ENCODE assay signal across 37 cellular contexts in genomic region chr1:24133819-24134218, GRCh38. TPM values are rescaled to one million over a fixed set of nuclear protein-coding genes. Genes with fewer than 3 reads are reported as not detected.
"Had no signal": no experiment of that assay in that cellular context is flagged by ENCODE, and none has a peak within 500 bp of the region (broad histone marks: within the 10 kb centered on the region; RNA-seq: fewer than 3 reads in every experiment).

No MANE protein-coding gene starts in this region.

- H3K27ac ChIP-seq: ascending aorta, brain microvascular endothelial cell, breast epithelium, VCaP had no signal

- H3K4me3 Mint-ChIP-seq: activated CD4-positive, alpha-beta memory T cell treated with anti-CD3 and anti-CD28 coated beads, Interleukin-2, amount 10 ng/mL, durations not matched to agents 7 days and 5 days; activated CD4-positive, alpha-beta T cell treated with anti-CD3 and anti-CD28 coated beads for 36 hours; activated CD4-positive, alpha-beta T cell treated with anti-CD3 and anti-CD28 coated beads, Interleukin-2, amount 10 ng/mL, durations not matched to agents 7 days and 5 days; activated CD8-positive, alpha-beta memory T cell treated with anti-CD3 and anti-CD28 coated beads, Interleukin-2, amount 10 ng/mL, durations not matched to agents 7 days and 5 days; activated CD8-positive, alpha-beta T cell treated with anti-CD3 and anti-CD28 coated beads, Interleukin-2, amount 10 ng/mL, durations not matched to agents 7 days and 5 days; activated naive CD4-positive, alpha-beta T cell treated with anti-CD3 and anti-CD28 coated beads, Interleukin-2, amount 10 ng/mL, durations not matched to agents 7 days and 5 days; activated naive CD4-positive, alpha-beta T cell treated with anti-CD3 and anti-CD28 coated beads, Interleukin-2, amount 50 U/mL, for 24 hours; activated naive CD8-positive, alpha-beta T cell; activated naive CD8-positive, alpha-beta T cell treated with anti-CD3 and anti-CD28 coated beads, Interleukin-2, amount 10 ng/mL, durations not matched to agents 7 days and 5 days; activated naive CD8-positive, alpha-beta T cell treated with anti-CD3 and anti-CD28 coated beads, Interleukin-2, amount 50 U/mL, for 24 hours; activated T-cell treated with anti-CD3 and anti-CD28 coated beads, Interleukin-2, amount 50 U/mL, for 24 hours; activated T-cell treated with anti-CD3 and anti-CD28 coated beads, Interleukin-2, amount 50 U/mL, for 72 hours; activated T-helper 1 cell treated with anti-CD3 and anti-CD28 coated beads, Interleukin-12 subunit alpha, Interleukin-12 subunit beta, Interleukin-2, Interleukin-4 antibody, amounts not matched to agents 30 ng/mL and 10 ng/mL and 1 ng/mL, durations not matched to agents 14 hours and 24 hours and 36 hours; activated T-helper 17 cell treated with anti-CD3 and anti-CD28 coated beads, Interleukin-2, amount 50 U/mL, for 72 hours; T-helper 1 cell treated with Interleukin-12 subunit alpha and Interleukin-12 subunit beta and Interleukin-4 antibody, amounts not matched to agents 30 μg/mL and 1 μg/mL, for 36 hours; T-helper 2 cell treated with Interferon-gamma antibody and Interleukin-4, amounts not matched to agents 5 μg/mL and 100 μg/mL, for 36 hours had no signal

- H3K4me1 ChIP-seq: ascending aorta, breast epithelium had no signal

- DNase-seq: activated CD4-positive, alpha-beta memory T cell treated with anti-CD3 and anti-CD28 coated beads, Interleukin-2, amount 10 ng/mL, durations not matched to agents 7 days and 5 days; activated CD4-positive, alpha-beta T cell treated with anti-CD3 and anti-CD28 coated beads for 1 hour; activated CD4-positive, alpha-beta T cell treated with anti-CD3 and anti-CD28 coated beads for 36 hours; activated CD4-positive, alpha-beta T cell treated with anti-CD3 and anti-CD28 coated beads for 48 hours; activated CD4-positive, alpha-beta T cell treated with anti-CD3 and anti-CD28 coated beads, Interleukin-2, amount 10 ng/mL, durations not matched to agents 7 days and 5 days; activated CD4-positive, alpha-beta T cell treated with anti-CD3 and anti-CD28 coated beads, Interleukin-2, amount 50 U/mL, for 48 hours; activated CD4-positive, CD25-positive, alpha-beta regulatory T cell; activated CD8-positive, alpha-beta memory T cell treated with anti-CD3 and anti-CD28 coated beads for 24 hours; activated CD8-positive, alpha-beta memory T cell treated with anti-CD3 and anti-CD28 coated beads, Interleukin-2, amount 10 ng/mL, durations not matched to agents 7 days and 5 days; activated CD8-positive, alpha-beta memory T cell treated with anti-CD3 and anti-CD28 coated beads, Interleukin-2, amount 50 U/mL, for 48 hours; activated CD8-positive, alpha-beta T cell treated with anti-CD3 and anti-CD28 coated beads, Interleukin-2, amount 10 ng/mL, durations not matched to agents 7 days and 5 days; activated effector memory CD4-positive, alpha-beta T cell treated with anti-CD3 and anti-CD28 coated beads, Interleukin-2, amount 50 U/mL, for 16 hours; activated gamma-delta T cell treated with Interleukin-2 at 50 U/mL for 16 hours; activated naive CD4-positive, alpha-beta T cell; activated naive CD4-positive, alpha-beta T cell treated with anti-CD3 and anti-CD28 coated beads, Interleukin-2, amount 10 ng/mL, durations not matched to agents 7 days and 5 days; activated naive CD8-positive, alpha-beta T cell treated with anti-CD3 and anti-CD28 coated beads, Interleukin-2, amount 10 ng/mL, durations not matched to agents 7 days and 5 days; activated naive CD8-positive, alpha-beta T cell treated with anti-CD3 and anti-CD28 coated beads, Interleukin-2, amount 50 U/mL, for 24 hours; activated T-cell treated with anti-CD3 and anti-CD28 coated beads, Interleukin-2, amount 50 U/mL, for 24 hours; activated T-cell treated with anti-CD3 and anti-CD28 coated beads, Interleukin-2, amount 50 U/mL, for 72 hours; amygdala; anterior cingulate cortex; brain microvascular endothelial cell; central memory CD4-positive, alpha-beta T cell; T-helper 1 cell; T-helper 2 cell; T-helper 9 cell had no signal

- H3K4me3 ChIP-seq: ascending aorta, breast epithelium had no signal

- ATAC-seq: activated CD4-positive, alpha-beta T cell treated with anti-CD3 and anti-CD28 coated beads for 36 hours; activated CD4-positive, CD25-positive, alpha-beta regulatory T cell treated with anti-CD3 and anti-CD28 coated beads, Interleukin-2, amount 50 U/mL, for 24 hours; activated CD8-positive, alpha-beta memory T cell treated with anti-CD3 and anti-CD28 coated beads, Interleukin-2, amount 10 ng/mL, durations not matched to agents 7 days and 5 days; activated CD8-positive, alpha-beta T cell treated with anti-CD3 and anti-CD28 coated beads, Interleukin-2, amount 10 ng/mL, durations not matched to agents 7 days and 5 days; activated naive CD8-positive, alpha-beta T cell treated with anti-CD3 and anti-CD28 coated beads, Interleukin-2, amount 50 U/mL, for 24 hours; activated T-cell treated with anti-CD3 and anti-CD28 coated beads, Interleukin-2, amount 50 U/mL, for 72 hours; activated T-helper 17 cell treated with anti-CD3 and anti-CD28 coated beads, Interleukin-2, amount 50 U/mL, for 72 hours had no signal

- H3K36me3 Mint-ChIP-seq: activated CD8-positive, alpha-beta memory T cell treated with anti-CD3 and anti-CD28 coated beads, Interleukin-2, amount 10 ng/mL, durations not matched to agents 7 days and 5 days; activated naive CD4-positive, alpha-beta T cell treated with anti-CD3 and anti-CD28 coated beads, Interleukin-2, amount 10 ng/mL, durations not matched to agents 7 days and 5 days; activated naive CD8-positive, alpha-beta T cell treated with anti-CD3 and anti-CD28 coated beads, Interleukin-2, amount 10 ng/mL, durations not matched to agents 7 days and 5 days had no signal

- H3K27me3 ChIP-seq: ascending aorta, brain microvascular endothelial cell, breast epithelium had no signal

- H3K36me3 ChIP-seq: ascending aorta, brain microvascular endothelial cell, breast epithelium had no signal

- H3K4me1 Mint-ChIP-seq: activated CD4-positive, alpha-beta T cell treated with anti-CD3 and anti-CD28 coated beads for 36 hours; activated naive CD4-positive, alpha-beta T cell treated with anti-CD3 and anti-CD28 coated beads, Interleukin-2, amount 50 U/mL, for 24 hours; activated naive CD8-positive, alpha-beta T cell treated with anti-CD3 and anti-CD28 coated beads, Interleukin-2, amount 50 U/mL, for 24 hours; activated T-helper 17 cell treated with anti-CD3 and anti-CD28 coated beads, Interleukin-2, amount 50 U/mL, for 72 hours had no signal

- H3K9me3 Mint-ChIP-seq: activated CD4-positive, alpha-beta memory T cell treated with anti-CD3 and anti-CD28 coated beads, Interleukin-2, amount 10 ng/mL, durations not matched to agents 7 days and 5 days; activated naive CD4-positive, alpha-beta T cell treated with anti-CD3 and anti-CD28 coated beads, Interleukin-2, amount 50 U/mL, for 24 hours; activated T-cell treated with anti-CD3 and anti-CD28 coated beads, Interleukin-2, amount 50 U/mL, for 24 hours; activated T-helper 17 cell treated with anti-CD3 and anti-CD28 coated beads, Interleukin-2, amount 50 U/mL, for 72 hours had no signal

- H3K27ac Mint-ChIP-seq: activated CD4-positive, alpha-beta memory T cell treated with anti-CD3 and anti-CD28 coated beads, Interleukin-2, amount 10 ng/mL, durations not matched to agents 7 days and 5 days; activated CD4-positive, alpha-beta T cell treated with anti-CD3 and anti-CD28 coated beads for 36 hours; activated CD4-positive, alpha-beta T cell treated with anti-CD3 and anti-CD28 coated beads, Interleukin-2, amount 10 ng/mL, durations not matched to agents 7 days and 5 days; activated CD8-positive, alpha-beta memory T cell treated with anti-CD3 and anti-CD28 coated beads, Interleukin-2, amount 10 ng/mL, durations not matched to agents 7 days and 5 days; activated CD8-positive, alpha-beta T cell treated with anti-CD3 and anti-CD28 coated beads, Interleukin-2, amount 10 ng/mL, durations not matched to agents 7 days and 5 days; activated naive CD4-positive, alpha-beta T cell treated with anti-CD3 and anti-CD28 coated beads, Interleukin-2, amount 10 ng/mL, durations not matched to agents 7 days and 5 days; activated naive CD4-positive, alpha-beta T cell treated with anti-CD3 and anti-CD28 coated beads, Interleukin-2, amount 50 U/mL, for 24 hours; activated naive CD8-positive, alpha-beta T cell; activated naive CD8-positive, alpha-beta T cell treated with anti-CD3 and anti-CD28 coated beads, Interleukin-2, amount 10 ng/mL, durations not matched to agents 7 days and 5 days; activated naive CD8-positive, alpha-beta T cell treated with anti-CD3 and anti-CD28 coated beads, Interleukin-2, amount 50 U/mL, for 24 hours; activated T-cell treated with anti-CD3 and anti-CD28 coated beads, Interleukin-2, amount 50 U/mL, for 24 hours; activated T-cell treated with anti-CD3 and anti-CD28 coated beads, Interleukin-2, amount 50 U/mL, for 72 hours; activated T-helper 1 cell treated with anti-CD3 and anti-CD28 coated beads, Interleukin-12 subunit alpha, Interleukin-12 subunit beta, Interleukin-2, Interleukin-4 antibody, amounts not matched to agents 30 ng/mL and 10 ng/mL and 1 ng/mL, durations not matched to agents 14 hours and 24 hours and 36 hours; activated T-helper 17 cell treated with anti-CD3 and anti-CD28 coated beads, Interleukin-2, amount 50 U/mL, for 72 hours; T-helper 1 cell treated with Interleukin-12 subunit alpha and Interleukin-12 subunit beta and Interleukin-4 antibody, amounts not matched to agents 30 μg/mL and 1 μg/mL, for 36 hours; T-helper 2 cell treated with Interferon-gamma antibody and Interleukin-4, amounts not matched to agents 5 μg/mL and 100 μg/mL, for 36 hours had no signal

- H3K27me3 Mint-ChIP-seq: activated naive CD8-positive, alpha-beta T cell had no signal

RNA-seq across cellular contexts. Expression of gene IL22RA1, which starts 9.1 kb away (rescaled TPM):
- total RNA-seq: activated CD4-positive, alpha-beta memory T cell treated with anti-CD3 and anti-CD28 coated beads, Interleukin-2, amount 10 ng/mL, durations not matched to agents 7 days and 5 days; activated CD4-positive, alpha-beta T cell treated with anti-CD3 and anti-CD28 coated beads for 36 hours; activated CD4-positive, alpha-beta T cell treated with anti-CD3 and anti-CD28 coated beads, Interleukin-2, amount 10 ng/mL, durations not matched to agents 7 days and 5 days; activated CD8-positive, alpha-beta T cell treated with anti-CD3 and anti-CD28 coated beads, Interleukin-2, amount 10 ng/mL, durations not matched to agents 7 days and 5 days; activated T-cell treated with anti-CD3 and anti-CD28 coated beads, Interleukin-2, amount 50 U/mL, for 72 hours; activated T-helper 1 cell treated with anti-CD3 and anti-CD28 coated beads, Interleukin-12 subunit alpha, Interleukin-12 subunit beta, Interleukin-2, Interleukin-4 antibody, amounts not matched to agents 30 ng/mL and 10 ng/mL and 1 ng/mL, durations not matched to agents 14 hours and 24 hours and 36 hours; activated T-helper 17 cell treated with anti-CD3 and anti-CD28 coated beads, Interleukin-2, amount 50 U/mL, for 72 hours; ascending aorta; cerebellum had no signal

RNA-seq across cellular contexts. Expression of gene MYOM3, which starts 21.9 kb away (rescaled TPM):
- total RNA-seq: activated CD4-positive, alpha-beta memory T cell treated with anti-CD3 and anti-CD28 coated beads, Interleukin-2, amount 10 ng/mL, durations not matched to agents 7 days and 5 days; activated CD4-positive, alpha-beta T cell treated with anti-CD3 and anti-CD28 coated beads for 36 hours; activated CD4-positive, alpha-beta T cell treated with anti-CD3 and anti-CD28 coated beads, Interleukin-2, amount 10 ng/mL, durations not matched to agents 7 days and 5 days; activated CD8-positive, alpha-beta memory T cell treated with anti-CD3 and anti-CD28 coated beads, Interleukin-2, amount 10 ng/mL, durations not matched to agents 7 days and 5 days; activated CD8-positive, alpha-beta T cell treated with anti-CD3 and anti-CD28 coated beads, Interleukin-2, amount 10 ng/mL, durations not matched to agents 7 days and 5 days; activated naive CD8-positive, alpha-beta T cell treated with anti-CD3 and anti-CD28 coated beads, Interleukin-2, amount 10 ng/mL, durations not matched to agents 7 days and 5 days; activated T-cell treated with anti-CD3 and anti-CD28 coated beads, Interleukin-2, amount 50 U/mL, for 72 hours; activated T-helper 1 cell treated with anti-CD3 and anti-CD28 coated beads, Interleukin-12 subunit alpha, Interleukin-12 subunit beta, Interleukin-2, Interleukin-4 antibody, amounts not matched to agents 30 ng/mL and 10 ng/mL and 1 ng/mL, durations not matched to agents 14 hours and 24 hours and 36 hours; activated T-helper 17 cell treated with anti-CD3 and anti-CD28 coated beads, Interleukin-2, amount 50 U/mL, for 72 hours had no signal
